ENCODE assay signal across 22 cellular contexts in genomic region chr11:13064593-13064992, GRCh38. TPM values are rescaled to one million over a fixed set of nuclear protein-coding genes. Genes with fewer than 3 reads are reported as not detected.
DNase-seq lines count a peak whose midpoint lies in the region; ATAC-seq, FAIRE-seq and TF ChIP-seq lines count a peak whose summit lies in the region.
"Had no signal": no experiment of that assay in that cellular context is flagged by ENCODE, and none has a peak within 500 bp of the region (broad histone marks: within the 10 kb centered on the region; RNA-seq: fewer than 3 reads in every experiment).

No MANE protein-coding gene starts in this region.

- H2AFZ ChIP-seq in keratinocyte (ENCODE audit: control insufficient read depth, low read length) = peak overlapping the region; percentile 41

- H3K27ac ChIP-seq in breast epithelium (no peak overlapping the region), keratinocyte (ENCODE audit: control insufficient read depth, insufficient read depth, low read length) (no peak overlapping the region), pancreas (no peak overlapping the region)
- H3K27ac ChIP-seq: SJSA1 had no signal

- BruUV-seq in MCF 10A (replicated peaks; lab: Mats Ljungman, UMichigan) = no TSS peak

- peak in 1 of 2 donors; percentile 28 for DNase-seq in breast epithelium (ENCODE audit: low spot score in 2 of 2)
- DNase-seq in MCF 10A (ENCODE audit: unreplicated experiment) = no peak
- DNase-seq in keratinocyte (ENCODE audit: low read depth, low spot score) = no peak
- peak in 3 of 6 donors; percentile 18 to 48 (median 40) for DNase-seq in pancreas
- DNase-seq in activated T-helper 2 cell treated with anti-CD3 and anti-CD28 coated beads, Interferon-gamma antibody, Interleukin-2, Interleukin-4, amounts not matched to agents 10 μg/mL and 5 μg/mL and 100 μg/mL, durations not matched to agents 14 hours and 24 hours and 36 hours (ENCODE audit: low spot score) = no peak
- no peak for DNase-seq in NCI-H2107 treated with DMSO at 0.1 percent for 48 hours (lab: John Stamatoyannopoulos, UW; ENCODE audit: unreplicated experiment)
- no peak for DNase-seq in lower leg skin (ENCODE audit: low spot score in 2 of 2)
- no peak for DNase-seq in NCI-H526 (lab: John Stamatoyannopoulos, UW)
- DNase-seq: 8988T, H9, NCI-H1092 treated with DMSO at 0.1 percent for 48 hours, NCI-H1436, NCI-H187, NCI-H2081 treated with DMSO at 0.1 percent for 48 hours, NCI-H446, NCI-H524 treated with DMSO at 0.1 percent for 48 hours, Right ventricle myocardium superior, RPMI8226 had no signal

- ATAC-seq in pancreas = peak; percentile 62 to 75 (median 68)

- H3K9me3 Mint-ChIP-seq in MCF 10A (ENCODE audit: unreplicated experiment) = peaks cover 13% of the 10 kb centered on the region
- no peaks in the 10 kb centered on the region for H3K9me3 Mint-ChIP-seq in activated T-helper 2 cell treated with anti-CD3 and anti-CD28 coated beads, Interferon-gamma antibody, Interleukin-2, Interleukin-4, amounts not matched to agents 10 μg/mL and 5 μg/mL and 100 μg/mL, durations not matched to agents 14 hours and 24 hours and 36 hours
- H3K9me3 Mint-ChIP-seq: H9 had no signal

- dilution Hi-C loops in keratinocyte (cut with MboI; ENCODE audit: extremely low pct_ligation_motif_present, low sequenced_read_pairs) = no loop called here

- H3K36me3 ChIP-seq in breast epithelium (no peaks in the 10 kb centered on the region), keratinocyte (ENCODE audit: control insufficient read depth in 2 of 2, extremely low read depth in 1 of 2, insufficient read depth in 2 of 2, low read length in 2 of 2) (no peaks in the 10 kb centered on the region), pancreas (no peaks in the 10 kb centered on the region)
- H3K36me3 ChIP-seq: SJSA1 had no signal

- no peak for TF ChIP-seq POLR2A in breast epithelium (IDR thresholded peaks at IDR 0.05)
- no peak for TF ChIP-seq POLR2A in lower leg skin (IDR thresholded peaks at IDR 0.05)

- no peak for TF ChIP-seq CTCF in breast epithelium (IDR thresholded peaks at IDR 0.05)
- TF ChIP-seq CTCF in MCF 10A (IDR thresholded peaks at IDR 0.05; ENCODE audit: unreplicated experiment) = no peak
- no peak for TF ChIP-seq CTCF in keratinocyte (optimal IDR thresholded peaks at IDR 0.05 in 1 of 3, IDR thresholded peaks at IDR 0.05 in 1 of 3, conservative IDR thresholded peaks at IDR 0.05 in 1 of 3; ENCODE audit: extremely low read depth in 1 of 3, insufficient read depth in 2 of 3, low read length in 3 of 3)
- TF ChIP-seq CTCF in pancreas (IDR thresholded peaks at IDR 0.05) = no peak
- no peak for TF ChIP-seq CTCF in lower leg skin (IDR thresholded peaks at IDR 0.05)

- H3K27me3 Mint-ChIP-seq in MCF 10A (ENCODE audit: insufficient read depth, unreplicated experiment) = no peaks in the 10 kb centered on the region
- H3K27me3 Mint-ChIP-seq in activated T-helper 2 cell treated with anti-CD3 and anti-CD28 coated beads, Interferon-gamma antibody, Interleukin-2, Interleukin-4, amounts not matched to agents 10 μg/mL and 5 μg/mL and 100 μg/mL, durations not matched to agents 14 hours and 24 hours and 36 hours (ENCODE audit: low read depth) = no peaks in the 10 kb centered on the region

- H3K79me2 ChIP-seq in keratinocyte (ENCODE audit: control insufficient read depth, insufficient read depth, low read length) = no peaks in the 10 kb centered on the region

- H4K20me1 ChIP-seq in keratinocyte (ENCODE audit: control insufficient read depth, extremely low read depth, insufficient read depth, low read length) = no peaks in the 10 kb centered on the region

- 37 to 40% methylated on average over 3 of the region's 3 CpGs for WGBS in pancreas, 2 donors
- WGBS in lower leg skin, 2 donors = 44% methylated on average over 3 of the region's 3 CpGs

- intact Hi-C loops in breast epithelium (cut with DNase I; ENCODE audit: low total_unique reads) (no loop called here), MCF 10A (cut with micrococcal nuclease) (no loop called here), pancreas (cut with DNase I) (no loop called here), lower leg skin (cut with DNase I; ENCODE audit: low total_unique reads) (no loop called here)
- intact Hi-C loops in activated T-helper 2 cell treated with anti-CD3 and anti-CD28 coated beads, Interferon-gamma antibody, Interleukin-2, Interleukin-4, amounts not matched to agents 10 μg/mL and 5 μg/mL and 100 μg/mL, durations not matched to agents 14 hours and 24 hours and 36 hours (cut with micrococcal nuclease) = no loop called here

- H3K4me3 Mint-ChIP-seq in MCF 10A (ENCODE audit: unreplicated experiment) = no peak overlapping the region
- H3K4me3 Mint-ChIP-seq in activated T-helper 2 cell treated with anti-CD3 and anti-CD28 coated beads, Interferon-gamma antibody, Interleukin-2, Interleukin-4, amounts not matched to agents 10 μg/mL and 5 μg/mL and 100 μg/mL, durations not matched to agents 14 hours and 24 hours and 36 hours (ENCODE audit: low read depth) = no peak overlapping the region
- H3K4me3 Mint-ChIP-seq: H9 had no signal

- H3K9me3 ChIP-seq in breast epithelium (no peaks in the 10 kb centered on the region), keratinocyte (ENCODE audit: control insufficient read depth, low read depth, low read length) (no peaks in the 10 kb centered on the region), pancreas (no peaks in the 10 kb centered on the region)
- H3K9me3 ChIP-seq: SJSA1 had no signal

- H3K36me3 Mint-ChIP-seq in MCF 10A (ENCODE audit: insufficient read depth, unreplicated experiment) = no peaks in the 10 kb centered on the region
- no peaks in the 10 kb centered on the region for H3K36me3 Mint-ChIP-seq in activated T-helper 2 cell treated with anti-CD3 and anti-CD28 coated beads, Interferon-gamma antibody, Interleukin-2, Interleukin-4, amounts not matched to agents 10 μg/mL and 5 μg/mL and 100 μg/mL, durations not matched to agents 14 hours and 24 hours and 36 hours (ENCODE audit: low read depth)

- POLR2A ChIA-PET in MCF 10A (lab: Yijun Ruan, JAX) = interaction anchor here (0.7 kb wide), 1 partner anchor 36 kb away, joined by 3 read pairs; no protein-coding TSS in a partner anchor

- FAIRE-seq in keratinocyte (lab: Jason Lieb, UNC) (peak; percentile 9), pancreas (lab: Jason Lieb, UNC) (no peak)
- FAIRE-seq: D721Med, GM18507 had no signal

- no peak overlapping the region for H3K27ac Mint-ChIP-seq in MCF 10A (ENCODE audit: low read depth, unreplicated experiment)
- H3K27ac Mint-ChIP-seq in activated T-helper 2 cell treated with anti-CD3 and anti-CD28 coated beads, Interferon-gamma antibody, Interleukin-2, Interleukin-4, amounts not matched to agents 10 μg/mL and 5 μg/mL and 100 μg/mL, durations not matched to agents 14 hours and 24 hours and 36 hours = no peak overlapping the region
- H3K27ac Mint-ChIP-seq: H9 had no signal

- H3K4me1 Mint-ChIP-seq in MCF 10A (ENCODE audit: insufficient read depth, unreplicated experiment) = peaks cover 12% of the 10 kb centered on the region
- H3K4me1 Mint-ChIP-seq in activated T-helper 2 cell treated with anti-CD3 and anti-CD28 coated beads, Interferon-gamma antibody, Interleukin-2, Interleukin-4, amounts not matched to agents 10 μg/mL and 5 μg/mL and 100 μg/mL, durations not matched to agents 14 hours and 24 hours and 36 hours (ENCODE audit: low read depth) = no peaks in the 10 kb centered on the region

- H3K9me1 ChIP-seq in keratinocyte (ENCODE audit: control insufficient read depth, extremely low read depth, insufficient read depth, low read length) = no peaks in the 10 kb centered on the region

- no peak overlapping the region for H3K9ac ChIP-seq in keratinocyte (ENCODE audit: control insufficient read depth, extremely low read depth, insufficient read depth, low read length)

- H3K4me2 ChIP-seq in keratinocyte (ENCODE audit: control insufficient read depth, extremely low read depth, insufficient read depth, low read depth, low read length) = peak overlapping the region; percentile 54

- H3K4me3 ChIP-seq in breast epithelium (peak overlapping the region in 2 of 3 donors; percentile 1 to 10), keratinocyte (ENCODE audit: control insufficient read depth in 2 of 3, extremely low read depth in 1 of 3, insufficient read depth in 2 of 3, low read depth in 1 of 3, low read length in 3 of 3) (no peak overlapping the region), pancreas (no peak overlapping the region), lower leg skin (ENCODE audit: low read depth, poor library complexity, severe bottlenecking) (no peak overlapping the region)
- H3K4me3 ChIP-seq: SJSA1 had no signal

- H3K4me1 ChIP-seq in breast epithelium = no peaks in the 10 kb centered on the region
- H3K4me1 ChIP-seq in keratinocyte (ENCODE audit: control insufficient read depth, extremely low read depth, insufficient read depth, low read length) = peaks cover 12% of the 10 kb centered on the region
- peaks cover 0 to 8% (median 0%) of the 10 kb centered on the region in 3 donors for H3K4me1 ChIP-seq in pancreas
- H3K4me1 ChIP-seq: SJSA1 had no signal

- CTCF ChIA-PET in MCF 10A (lab: Yijun Ruan, JAX) = interaction anchor here (0.8 kb wide), 1 partner anchor 78 kb away, joined by 3 read pairs; no protein-coding TSS in a partner anchor

- H3K27me3 ChIP-seq in breast epithelium (no peaks in the 10 kb centered on the region), keratinocyte (ENCODE audit: control insufficient read depth, extremely low read depth, insufficient read depth, low read length) (no peaks in the 10 kb centered on the region), pancreas (no peaks in the 10 kb centered on the region)

RNA-seq across cellular contexts. Expression of gene RASSF10, which starts 55.5 kb away (rescaled TPM):
- 1 to 10 TPM in 2 of 3 donors, under 1 TPM in 1; 0.16 to 9.7 (median 3.9) TPM for total RNA-seq in breast epithelium
- total RNA-seq in MCF 10A (2022) = not detected in 2 replicates
- polyA plus RNA-seq in keratinocyte = 1.4 to 2.1 TPM (median 1.6 TPM) in 3 replicates
- 1.8 TPM for polyA plus RNA-seq in keratinocyte (2011; ENCODE audit: low read depth)
- polyA plus RNA-seq in keratinocyte (2011; cell fraction: cytosol; rRNA removed) = 1.1 and 1.8 TPM in 2 replicates
- 2.2 and 2.4 TPM in 2 replicates for polyA plus RNA-seq in keratinocyte (2011; cell fraction: nucleus; rRNA removed)
- polyA plus RNA-seq in keratinocyte (2012; ENCODE audit: low replicate concordance) = 1.3 and 2.9 TPM in 2 replicates
- polyA minus RNA-seq in keratinocyte = 1.2 to 1.8 TPM (median 1.7 TPM) in 3 replicates
- 6.7 TPM for polyA minus RNA-seq in keratinocyte (2011; cell fraction: cytosol; rRNA and poly(A)+ RNA removed)
- polyA minus RNA-seq in keratinocyte (2011; cell fraction: nucleus; rRNA and poly(A)+ RNA removed) = 4.0 and 6.3 TPM in 2 replicates
- total RNA-seq in pancreas = under 1 TPM in 2 of 6 donors, not detected in 4; 0.06 to 0.41 TPM
- polyA plus RNA-seq in pancreas = under 1 TPM; 0.11 to 0.40 TPM
- total RNA-seq in activated T-helper 2 cell treated with anti-CD3 and anti-CD28 coated beads, Interferon-gamma antibody, Interleukin-2, Interleukin-4, amounts not matched to agents 10 μg/mL and 5 μg/mL and 100 μg/mL, durations not matched to agents 14 hours and 24 hours and 36 hours = not detected in 2 replicates
- total RNA-seq in lower leg skin = 10 to 100 TPM; 12.1 to 29.9 (median 20.3) TPM
- total RNA-seq: SJSA1 had no signal
- polyA plus RNA-seq: BJ had no signal

Comparison
In these comparisons a context has a peak if more than half of its experiments do, and no peak if none do; other contexts are left out.
1. H3K4me3 ChIP-seq: peak in breast epithelium (2 of 3); none in keratinocyte (0 of 3), pancreas (0 of 4) and lower leg skin (single experiment).